ENCODE assay signal across 12 cellular contexts in genomic region chr20:41151134-41151869, GRCh38. TPM values are rescaled to one million over a fixed set of nuclear protein-coding genes. Genes with fewer than 3 reads are reported as not detected.
A peak's percentile ranks its signal among the peaks of the same experiment; 100 is the strongest.
DNase-seq lines count a peak whose midpoint lies in the region; ATAC-seq and TF ChIP-seq lines count a peak whose summit lies in the region.
"Had no signal": no experiment of that assay in that cellular context is flagged by ENCODE, and none has a peak within 500 bp of the region (broad histone marks: within the 10 kb centered on the region; RNA-seq: fewer than 3 reads in every experiment).

No MANE protein-coding gene starts in this region.

- H3K4me3 Mint-ChIP-seq in brain, result no peak overlapping the region

- WGBS in heart right ventricle, 2 donors, result 79 to 83% methylated on average over 5 of the region's 5 CpGs
- WGBS in lung, 2 donors, result 85 to 87% methylated on average over 5 of the region's 5 CpGs
- WGBS in upper lobe of left lung, 2 donors, result 69 to 79% methylated on average over 5 of the region's 5 CpGs

- H3K4me3 ChIP-seq in heart right ventricle (no peak overlapping the region), lung (no peak overlapping the region), upper lobe of left lung (no peak overlapping the region)
- H3K4me3 ChIP-seq: MG63 had no signal

- H3K9me3 Mint-ChIP-seq in brain, result no peaks in the 10 kb centered on the region

- TF ChIP-seq EP300 in upper lobe of left lung (IDR thresholded peaks at IDR 0.05), result no peak

- TF ChIP-seq CTCF in heart right ventricle (IDR thresholded peaks at IDR 0.05), result no peak
- no peak for TF ChIP-seq CTCF in brain (conservative IDR thresholded peaks at IDR 0.05)
- no peak for TF ChIP-seq CTCF in lung (IDR thresholded peaks at IDR 0.05; ENCODE audit: control extremely low read depth, extremely low read depth)
- TF ChIP-seq CTCF in upper lobe of left lung (IDR thresholded peaks at IDR 0.05), result no peak

- H3K27me3 ChIP-seq in heart right ventricle (no peaks in the 10 kb centered on the region), lung (ENCODE audit: control insufficient read depth, insufficient read depth) (no peaks in the 10 kb centered on the region), upper lobe of left lung (no peaks in the 10 kb centered on the region)
- H3K27me3 ChIP-seq: MG63 had no signal

- H3K27ac Mint-ChIP-seq in brain, result peak overlapping the region in 3 of 5 experiments; percentile 31 to 80 (median 65)

- peaks cover 44% of the 10 kb centered on the region for H3K36me3 Mint-ChIP-seq in brain

- no peaks in the 10 kb centered on the region for H3K9me3 ChIP-seq in heart right ventricle
- H3K9me3 ChIP-seq in lung (ENCODE audit: control insufficient read depth in 2 of 2, insufficient read depth in 1 of 2, low read length in 1 of 2), result no peaks in the 10 kb centered on the region
- H3K9me3 ChIP-seq in upper lobe of left lung, result no peaks in the 10 kb centered on the region
- H3K9me3 ChIP-seq: MG63 had no signal

- H3K27ac ChIP-seq in heart right ventricle (peak overlapping the region; percentile 12 to 100 (median 75)), lung (ENCODE audit: low read depth in 1 of 2, low read length in 1 of 2) (peak overlapping the region; percentile 38 to 49), upper lobe of left lung (peak overlapping the region; percentile 46 to 98 (median 64))

- peaks cover 0 to 4% (median 0%) of the 10 kb centered on the region in 9 donors for H3K36me3 ChIP-seq in heart right ventricle
- H3K36me3 ChIP-seq in lung (ENCODE audit: control insufficient read depth in 2 of 2, insufficient read depth in 2 of 2, low read length in 2 of 2), result no peaks in the 10 kb centered on the region
- no peaks in the 10 kb centered on the region for H3K36me3 ChIP-seq in upper lobe of left lung

- TF ChIP-seq POLR2A in upper lobe of left lung (IDR thresholded peaks at IDR 0.05), result no peak

- ATAC-seq in heart right ventricle, result no peak
- no peak for ATAC-seq in Right ventricle myocardium inferior
- ATAC-seq in lung (ENCODE audit: insufficient read depth, low FRiP score), result no peak
- ATAC-seq in upper lobe of left lung (ENCODE audit: low FRiP score in 2 of 2), result no peak

- no peak for DNase-seq in heart right ventricle
- DNase-seq in Right ventricle myocardium inferior (ENCODE audit: missing footprints), result no peak
- DNase-seq in lung (ENCODE audit: low spot score), result no peak
- no peak for DNase-seq in upper lobe of left lung
- DNase-seq in EL, result no peak
- no peak for DNase-seq in NAMALWA (ENCODE audit: low spot score)
- no peak for DNase-seq in HUDEP-2 (lab: John Stamatoyannopoulos, UW; ENCODE audit: unreplicated experiment in 76 of 76)
- DNase-seq: activated T-cell treated with anti-CD3 and anti-CD28 coated beads for 4 hours; MG63; SIG-M5; stimulated activated CD4-positive, alpha-beta T cell treated with anti-CD3 and anti-CD28 coated beads, Interleukin-1b, Interleukin-23, amount 100 ng/mL, for 48 hours had no signal

- H3K4me1 Mint-ChIP-seq in brain, result peaks cover 79% of the 10 kb centered on the region

- H3K4me1 ChIP-seq in heart right ventricle (peaks cover 36 to 100% (median 99%) of the 10 kb centered on the region in 9 donors), lung (ENCODE audit: control insufficient read depth in 2 of 2, insufficient read depth in 2 of 2, low read length in 2 of 2) (peaks cover 48 to 63% of the 10 kb centered on the region in 2 donors), upper lobe of left lung (peaks cover 90 to 99% (median 97%) of the 10 kb centered on the region in 4 donors)

- H3K27me3 Mint-ChIP-seq in brain, result peaks cover 3% of the 10 kb centered on the region

- intact Hi-C loops in heart right ventricle (cut with DNase I), result no loop called here
- intact Hi-C loops in Right ventricle myocardium inferior (cut with DNase I), result no loop called here

RNA-seq across cellular contexts. Expression of gene PLCG1, which starts 14.0 kb away (rescaled TPM):
- 10 to 100 TPM; 36.6 to 63.6 (median 47.9) TPM for total RNA-seq in heart right ventricle
- polyA plus RNA-seq in heart right ventricle, result 10 to 100 TPM; 38.8 to 81.7 TPM
- 43.4 TPM for total RNA-seq in Right ventricle myocardium inferior
- polyA plus RNA-seq in brain (ENCODE audit: insufficient read depth, low read depth, low replicate concordance), result 75.9 TPM
- 100 to 1,000 TPM in 1 of 2 donors, 10 to 100 TPM in 1; 89.7 to 154 TPM for total RNA-seq in lung
- 10 to 100 TPM; 29.6 to 44.5 TPM for polyA plus RNA-seq in lung
- 100 to 1,000 TPM in 3 of 6 donors, 10 to 100 TPM in 3; 69.8 to 383 (median 99.5) TPM for total RNA-seq in upper lobe of left lung
